ENCODE assay signal across 8 cellular contexts in genomic region chr7:112449902-112450806, GRCh38. TPM values are rescaled to one million over a fixed set of nuclear protein-coding genes. Genes with fewer than 3 reads are reported as not detected.
A peak's percentile ranks its signal among the peaks of the same experiment; 100 is the strongest.
DNase-seq lines count a peak whose midpoint lies in the region; TF ChIP-seq lines count a peak whose summit lies in the region.

IFRD1 (plus strand) TSS chr7:112450460; CDS start chr7:112450689, 229 bp downstream.

- no peak for TF ChIP-seq CTCF in HFF-Myc (IDR thresholded peaks at IDR 0.05; ENCODE audit: low read depth, low read length, missing control alignments)
- no peak for TF ChIP-seq CTCF in subcutaneous adipose tissue (IDR thresholded peaks at IDR 0.05; ENCODE audit: low read depth)

- H3K18ac ChIP-seq in neuronal stem cell (ENCODE audit: low read length), result peak within 1 kb of the TSS; percentile 99

- no peaks in the 10 kb centered on the region for H3K27me3 ChIP-seq in neuronal stem cell (ENCODE audit: control insufficient read depth in 3 of 3, insufficient read depth in 3 of 3, low read depth in 1 of 3, low read length in 3 of 3)

- CTCF ChIA-PET in activated naive CD4-positive, alpha-beta T cell treated with anti-CD3 and anti-CD28 coated beads for 36 hours (lab: Charles Lee), result no interaction called here

- H2AFZ ChIP-seq in neuronal stem cell (ENCODE audit: low read length), result peak within 1 kb of the TSS; percentile 94

- H3K36me3 Mint-ChIP-seq in activated naive CD4-positive, alpha-beta T cell treated with anti-CD3 and anti-CD28 coated beads for 36 hours (ENCODE audit: low read depth), result peaks cover 6% of the 10 kb centered on the region

- peak within 1 kb of the TSS; percentile 87 for H3K27ac ChIP-seq in neuronal stem cell (replicated peaks; ENCODE audit: low read length)

- intact Hi-C loops in activated naive CD4-positive, alpha-beta T cell treated with anti-CD3 and anti-CD28 coated beads for 36 hours (cut with micrococcal nuclease), result loop anchor here (1.0 to 10.0 kb wide), 11 partner anchors 28 to 1435 kb away; partner anchors contain the start of genes DOCK4, IMMP2L, LRRN3 and SMIM30

- peak within 1 kb of the TSS; percentile 98 for H3K9ac ChIP-seq in neuronal stem cell (ENCODE audit: low read depth, low read length, poor library complexity)

- peak within 1 kb of the TSS; percentile 90 for H3K14ac ChIP-seq in neuronal stem cell (ENCODE audit: low read length)

- DNase-seq in GM03348 (ENCODE audit: low spot score) (peak; percentile 98), HFF-Myc (ENCODE audit: extremely low read depth, low read depth) (peak; percentile 95), NAMALWA (ENCODE audit: low spot score) (peak; percentile 98), SK-N-DZ (ENCODE audit: low spot score) (peak; percentile 99), foreskin melanocyte (peak; percentile 96), neuronal stem cell (ENCODE audit: low spot score) (peak; percentile 98)
- peak; percentile 98 for DNase-seq in activated naive CD4-positive, alpha-beta T cell treated with anti-CD3 and anti-CD28 coated beads for 36 hours

- peaks cover 6% of the 10 kb centered on the region for H3K79me1 ChIP-seq in neuronal stem cell (ENCODE audit: low read depth, low read length)

- no peaks in the 10 kb centered on the region for H3K9me3 ChIP-seq in neuronal stem cell (replicated peaks in 1 of 2; ENCODE audit: control insufficient read depth in 2 of 2, insufficient read depth in 1 of 2, low read depth in 1 of 2, low read length in 2 of 2)

- H4K91ac ChIP-seq in neuronal stem cell (ENCODE audit: low read depth, low read length, poor library complexity), result peak within 1 kb of the TSS; percentile 89

- peak within 1 kb of the TSS; percentile 93 for H2BK15ac ChIP-seq in neuronal stem cell (ENCODE audit: low read length)

- H3K4me3 Mint-ChIP-seq in activated naive CD4-positive, alpha-beta T cell treated with anti-CD3 and anti-CD28 coated beads for 36 hours, result peak within 1 kb of the TSS; percentile 99

- H3K4me2 ChIP-seq in neuronal stem cell (ENCODE audit: insufficient read depth, low read length, poor library complexity, severe bottlenecking), result peak within 1 kb of the TSS; percentile 85

- H3K27me3 Mint-ChIP-seq in activated naive CD4-positive, alpha-beta T cell treated with anti-CD3 and anti-CD28 coated beads for 36 hours (ENCODE audit: low read depth), result no peaks in the 10 kb centered on the region

- H3K4me3 ChIP-seq in HFF-Myc (replicated peaks; ENCODE audit: low read depth, low read length) (peak within 1 kb of the TSS; percentile 95), neuronal stem cell (ENCODE audit: low read length in 2 of 2) (peak within 1 kb of the TSS; percentile 74 to 100)

- no peaks in the 10 kb centered on the region for H3K9me3 Mint-ChIP-seq in activated naive CD4-positive, alpha-beta T cell treated with anti-CD3 and anti-CD28 coated beads for 36 hours

- peaks cover 0 to 5% of the 10 kb centered on the region in 2 donors for H3K4me1 ChIP-seq in neuronal stem cell (ENCODE audit: control insufficient read depth in 2 of 2, insufficient read depth in 1 of 2, low read depth in 1 of 2, low read length in 2 of 2)

- H3K27ac Mint-ChIP-seq in activated naive CD4-positive, alpha-beta T cell treated with anti-CD3 and anti-CD28 coated beads for 36 hours, result peak within 1 kb of the TSS; percentile 99

- H3K4ac ChIP-seq in neuronal stem cell (ENCODE audit: low read length), result peak within 1 kb of the TSS; percentile 89

- H2BK5ac ChIP-seq in neuronal stem cell (ENCODE audit: low read length), result peak within 1 kb of the TSS; percentile 94

- peak within 1 kb of the TSS; percentile 85 for H2AK5ac ChIP-seq in neuronal stem cell (ENCODE audit: low read depth, low read length)

- peak within 1 kb of the TSS; percentile 100 for H3K23ac ChIP-seq in neuronal stem cell (ENCODE audit: low read depth, low read length, poor library complexity)

- peaks cover 39% of the 10 kb centered on the region for H3K4me1 Mint-ChIP-seq in activated naive CD4-positive, alpha-beta T cell treated with anti-CD3 and anti-CD28 coated beads for 36 hours (ENCODE audit: low read depth)

- WGBS in neuronal stem cell (ENCODE audit: extremely low coverage in 2 of 2, insufficient read length in 2 of 2, insufficient replicate concordance in 1 of 2), 2 donors, result no CpG with 5 or more reads among the region's 73 CpGs

- peaks cover 0 to 19% of the 10 kb centered on the region in 2 donors for H3K36me3 ChIP-seq in neuronal stem cell (replicated peaks in 1 of 2; ENCODE audit: control insufficient read depth in 2 of 2, insufficient read depth in 2 of 2, low read length in 2 of 2)

- peak within 1 kb of the TSS; percentile 57 for H4K8ac ChIP-seq in neuronal stem cell (ENCODE audit: low read depth, low read length)

- peak within 1 kb of the TSS; percentile 26 for H2BK120ac ChIP-seq in neuronal stem cell (ENCODE audit: low read depth, low read length)

- H2BK12ac ChIP-seq in neuronal stem cell (ENCODE audit: low read length), result peak within 1 kb of the TSS; percentile 17

RNA-seq across cellular contexts. Expression of gene IFRD1, which starts in this region (rescaled TPM):
- 115 and 125 TPM in 2 replicates for polyA plus RNA-seq in SK-N-DZ (2014; cell fraction: cytosol; rRNA removed)
- 110 and 119 TPM in 2 replicates for polyA plus RNA-seq in SK-N-DZ (2014; cell fraction: nucleus; rRNA removed)
- total RNA-seq in activated naive CD4-positive, alpha-beta T cell treated with anti-CD3 and anti-CD28 coated beads for 36 hours, result 10 to 100 TPM; 47.3 to 50.5 TPM
- polyA plus RNA-seq in neuronal stem cell (2013, experiment 1 of 2), result 38.9 TPM
- polyA plus RNA-seq in neuronal stem cell (2013, experiment 2 of 2), result 38.4 TPM
- total RNA-seq in subcutaneous adipose tissue, result 10 to 100 TPM; 88.5 to 99.4 (median 92.7) TPM

Comparison
In these comparisons a context has a peak if more than half of its experiments do, and no peak if none do; other contexts are left out.
1. Peak in every context shown above with its lines: DNase-seq, H3K4me3 ChIP-seq and H3K27ac ChIP-seq.